In the genomic region with DNA sequence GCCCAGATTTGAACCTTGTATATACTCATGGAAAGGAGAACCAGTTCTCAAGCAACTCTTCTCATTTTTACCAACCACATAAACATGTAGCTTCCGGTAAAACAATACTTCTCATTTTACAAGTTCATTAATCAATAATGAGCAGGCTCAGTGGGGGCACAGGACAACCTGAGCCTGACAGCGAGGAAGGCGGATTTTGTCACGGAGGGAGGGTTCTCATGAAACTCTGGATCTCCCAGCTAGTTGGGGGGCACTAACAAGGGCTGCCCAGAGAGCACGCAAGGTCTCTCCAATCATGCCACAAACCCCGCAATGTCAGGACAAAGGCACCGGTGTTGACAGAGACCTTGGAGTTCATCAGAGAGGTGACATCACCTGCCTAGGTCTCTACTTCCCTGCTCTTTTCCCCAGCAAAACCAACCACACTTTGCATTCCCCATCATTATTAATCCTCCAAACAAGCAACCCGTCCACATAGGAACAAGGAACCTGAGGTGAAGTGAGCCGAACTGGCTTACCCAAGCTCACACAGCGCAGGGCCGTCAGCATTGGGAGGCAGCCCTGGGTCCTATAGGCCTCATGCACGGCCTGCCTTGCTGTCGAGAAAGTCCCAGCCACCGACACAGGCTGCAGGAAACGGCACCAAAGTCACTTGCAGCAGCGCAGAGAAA, we compare ENCODE assay signal across 1 cellular context.
TF ChIP-seq lines count a peak whose summit lies in the region.

No MANE protein-coding gene starts in this region.

TF ChIP-seq in IMR-90, 13 proteins besides CTCF, POLR2A, EP300 and RAD21 (continued from another document):
- TF ChIP-seq CHD1 (IDR thresholded peaks at IDR 0.05; ENCODE audit: low read depth, low read length) (no peak), MXI1 (IDR thresholded peaks at IDR 0.05; ENCODE audit: borderline replicate concordance, low read depth, low read length) (no peak), FOS (IDR thresholded peaks at IDR 0.05; ENCODE audit: low read depth, low read length) (no peak), RFX5 (IDR thresholded peaks at IDR 0.05; ENCODE audit: low read depth, low read length) (no peak), SMC3 (IDR thresholded peaks at IDR 0.05; ENCODE audit: low read depth, low read length) (no peak), NFE2L2 (IDR thresholded peaks at IDR 0.05; ENCODE audit: low read depth, low read length) (no peak), MAZ (IDR thresholded peaks at IDR 0.05; ENCODE audit: borderline replicate concordance, low read depth, low read length) (no peak)
- TF ChIP-seq, protein P1, sequence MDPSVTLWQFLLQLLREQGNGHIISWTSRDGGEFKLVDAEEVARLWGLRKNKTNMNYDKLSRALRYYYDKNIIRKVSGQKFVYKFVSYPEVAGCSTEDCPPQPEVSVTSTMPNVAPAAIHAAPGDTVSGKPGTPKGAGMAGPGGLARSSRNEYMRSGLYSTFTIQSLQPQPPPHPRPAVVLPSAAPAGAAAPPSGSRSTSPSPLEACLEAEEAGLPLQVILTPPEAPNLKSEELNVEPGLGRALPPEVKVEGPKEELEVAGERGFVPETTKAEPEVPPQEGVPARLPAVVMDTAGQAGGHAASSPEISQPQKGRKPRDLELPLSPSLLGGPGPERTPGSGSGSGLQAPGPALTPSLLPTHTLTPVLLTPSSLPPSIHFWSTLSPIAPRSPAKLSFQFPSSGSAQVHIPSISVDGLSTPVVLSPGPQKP (IDR thresholded peaks at IDR 0.05; ENCODE audit: borderline replicate concordance, low read depth, low read length): no peak
- TF ChIP-seq, protein P2, sequence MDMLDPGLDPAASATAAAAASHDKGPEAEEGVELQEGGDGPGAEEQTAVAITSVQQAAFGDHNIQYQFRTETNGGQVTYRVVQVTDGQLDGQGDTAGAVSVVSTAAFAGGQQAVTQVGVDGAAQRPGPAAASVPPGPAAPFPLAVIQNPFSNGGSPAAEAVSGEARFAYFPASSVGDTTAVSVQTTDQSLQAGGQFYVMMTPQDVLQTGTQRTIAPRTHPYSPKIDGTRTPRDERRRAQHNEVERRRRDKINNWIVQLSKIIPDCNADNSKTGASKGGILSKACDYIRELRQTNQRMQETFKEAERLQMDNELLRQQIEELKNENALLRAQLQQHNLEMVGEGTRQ (IDR thresholded peaks at IDR 0.05; ENCODE audit: low read depth, low read length): no peak
